In genomic region chr5:75054110-75054930, GRCh38 we compare ENCODE assay signal across 8 cellular contexts. TPM values are rescaled to one million over a fixed set of nuclear protein-coding genes. Genes with fewer than 3 reads are reported as not detected.
A peak's percentile ranks its signal among the peaks of the same experiment; 100 is the strongest.
DNase-seq lines count a peak whose midpoint lies in the region; TF ChIP-seq lines count a peak whose summit lies in the region.

No MANE protein-coding gene starts in this region.

- no peaks in the 10 kb centered on the region for H3K9me3 Mint-ChIP-seq in activated CD4-positive, alpha-beta memory T cell treated with anti-CD3 and anti-CD28 coated beads for 36 hours

- H3K27me3 ChIP-seq in cardiac muscle cell (peaks cover 80% of the 10 kb centered on the region), parathyroid adenoma (ENCODE audit: control insufficient read depth, insufficient read depth, low read length) (no peaks in the 10 kb centered on the region)

- peaks cover 81% of the 10 kb centered on the region for H3K4me1 Mint-ChIP-seq in activated CD4-positive, alpha-beta memory T cell treated with anti-CD3 and anti-CD28 coated beads for 36 hours (ENCODE audit: low read depth)

- peak overlapping the region; percentile 93 for H3K9ac ChIP-seq in parathyroid adenoma

- H3K27me3 Mint-ChIP-seq in activated CD4-positive, alpha-beta memory T cell treated with anti-CD3 and anti-CD28 coated beads for 36 hours = peaks cover 4% of the 10 kb centered on the region

- H3K36me3 ChIP-seq in cardiac muscle cell = no peaks in the 10 kb centered on the region
- H3K36me3 ChIP-seq in parathyroid adenoma (ENCODE audit: control insufficient read depth, insufficient read depth, low read length) = no peaks in the 10 kb centered on the region

- peak overlapping the region; percentile 48 for H3K4me3 ChIP-seq in cardiac muscle cell
- H3K4me3 ChIP-seq in parathyroid adenoma (ENCODE audit: low read depth, low read length) = peak overlapping the region; percentile 67

- intact Hi-C loops in activated CD4-positive, alpha-beta memory T cell treated with anti-CD3 and anti-CD28 coated beads for 36 hours (cut with micrococcal nuclease) = loop anchor here (5.0 to 10.0 kb wide), 7 partner anchors 43 to 1490 kb away; partner anchors contain the start of genes CERT1, FAM169A, IQGAP2 and POLK

- TF ChIP-seq CTCF in cardiac muscle cell (IDR thresholded peaks at IDR 0.05; ENCODE audit: low read depth, low read length) = no peak
- TF ChIP-seq CTCF in parathyroid adenoma (IDR thresholded peaks at IDR 0.05) = no peak

- POLR2A ChIA-PET in activated CD4-positive, alpha-beta memory T cell treated with anti-CD3 and anti-CD28 coated beads for 36 hours (lab: Charles Lee) = interaction anchor here (0.9 to 2.5 kb wide), 4 partner anchors 9 to 283 kb away, joined by 4 to 16 read pairs (median 8); partner anchors contain the start of genes ANKRD31 and HMGCR

- peak overlapping the region; percentile 84 for H3K4me2 ChIP-seq in parathyroid adenoma (ENCODE audit: low read length)

- peak overlapping the region; percentile 95 for H2AFZ ChIP-seq in parathyroid adenoma

- no peaks in the 10 kb centered on the region for H3K9me3 ChIP-seq in cardiac muscle cell (ENCODE audit: low read depth)
- H3K9me3 ChIP-seq in parathyroid adenoma (ENCODE audit: control insufficient read depth, low read length) = no peaks in the 10 kb centered on the region

- H3K4me3 Mint-ChIP-seq in activated CD4-positive, alpha-beta memory T cell treated with anti-CD3 and anti-CD28 coated beads for 36 hours = peak overlapping the region; percentile 81

- H3K79me2 ChIP-seq in parathyroid adenoma = peaks cover 23% of the 10 kb centered on the region

- peaks cover 2% of the 10 kb centered on the region for H3K36me3 Mint-ChIP-seq in activated CD4-positive, alpha-beta memory T cell treated with anti-CD3 and anti-CD28 coated beads for 36 hours

- DNase-seq in NCI-H1417 (lab: John Stamatoyannopoulos, UW) (peak in 2 of 3 experiments; percentile 47 to 56), NCI-H1417 treated with DMSO at 0.1 percent for 48 hours (lab: John Stamatoyannopoulos, UW) (no peak), cardiac muscle cell (ENCODE audit: low read depth in 1 of 2, low spot score in 1 of 2) (peak; percentile 61 to 71), SIG-M5 (lab: John Stamatoyannopoulos, UW) (no peak), dedifferentiated amniotic fluid mesenchymal stem cell (ENCODE audit: extremely low spot score) (no peak), T-helper 9 cell (no peak)
- no peak for DNase-seq in activated CD4-positive, alpha-beta memory T cell treated with anti-CD3 and anti-CD28 coated beads for 36 hours

- CTCF ChIA-PET in activated CD4-positive, alpha-beta memory T cell treated with anti-CD3 and anti-CD28 coated beads for 36 hours (lab: Charles Lee) = interaction anchor here (0.6 to 2.0 kb wide), 5 partner anchors 10 to 182 kb away, joined by 3 to 8 read pairs (median 3); partner anchors contain the start of gene ANKRD31

- H3K27ac Mint-ChIP-seq in activated CD4-positive, alpha-beta memory T cell treated with anti-CD3 and anti-CD28 coated beads for 36 hours = peak overlapping the region; percentile 84

- H3K4me1 ChIP-seq in cardiac muscle cell (ENCODE audit: low read depth) (no peaks in the 10 kb centered on the region), parathyroid adenoma (peaks cover 58% of the 10 kb centered on the region)

- H3K27ac ChIP-seq in cardiac muscle cell = no peak overlapping the region
- H3K27ac ChIP-seq in parathyroid adenoma = peak overlapping the region; percentile 98

RNA-seq across cellular contexts. Expression of gene GCNT4, which starts 2.0 kb away (rescaled TPM):
- 1 to 10 TPM; 2.4 TPM for total RNA-seq in activated CD4-positive, alpha-beta memory T cell treated with anti-CD3 and anti-CD28 coated beads for 36 hours
- 0.07 and 0.18 TPM in 2 replicates for total RNA-seq in cardiac muscle cell
- 0.23 TPM in 1 of 2 replicates, not detected in the other for polyA plus RNA-seq in cardiac muscle cell

Comparison
In these comparisons a context has a peak if more than half of its experiments do, and no peak if none do; other contexts are left out.
1. DNase-seq: peak in NCI-H1417 (2 of 3) and cardiac muscle cell (2 of 2); none in NCI-H1417 treated with DMSO at 0.1 percent for 48 hours (single experiment), activated CD4-positive, alpha-beta memory T cell treated with anti-CD3 and anti-CD28 coated beads for 36 hours (single experiment), SIG-M5 (single experiment), dedifferentiated amniotic fluid mesenchymal stem cell (single experiment) and T-helper 9 cell (single experiment).